8 cellular contexts compared by ENCODE assay signal in the genomic region with DNA sequence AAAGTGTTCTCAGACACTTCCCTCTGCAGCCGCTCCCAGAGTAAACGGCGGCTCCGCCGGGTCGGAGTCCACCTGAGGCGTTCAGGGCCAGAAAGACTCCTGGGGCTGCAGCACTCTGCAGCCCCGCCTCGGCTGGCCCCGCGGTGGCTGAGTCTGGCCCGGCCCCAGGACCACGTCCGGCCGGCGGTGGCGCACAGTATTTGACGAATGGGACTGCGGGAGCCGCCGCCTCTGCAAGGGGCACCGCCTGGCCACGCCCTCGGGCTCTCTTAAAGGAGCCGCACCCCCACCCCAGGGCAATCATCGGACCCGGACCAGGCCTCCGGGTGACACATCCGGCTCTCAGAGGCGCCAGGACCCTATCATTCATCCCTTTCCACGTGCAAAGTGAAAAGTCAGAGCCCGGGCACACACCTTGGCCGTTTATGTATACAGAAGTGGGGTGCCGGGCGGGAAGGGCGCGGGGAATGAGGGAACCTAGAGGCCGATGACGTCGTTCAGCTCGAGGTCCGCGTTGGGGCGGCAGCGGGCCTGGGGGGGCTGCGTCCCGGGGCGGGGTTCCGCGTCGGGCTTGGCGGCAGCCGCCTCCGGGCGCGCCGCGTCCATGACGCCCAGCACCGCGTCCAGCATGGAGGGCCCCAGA.
A peak's percentile ranks its signal among the peaks of the same experiment; 100 is the strongest.
DNase-seq lines count a peak whose midpoint lies in the region; ATAC-seq and TF ChIP-seq lines count a peak whose summit lies in the region.

No MANE protein-coding gene starts in this region.

- no peak for TF ChIP-seq CTCF in choroid plexus epithelial cell (conservative IDR thresholded peaks at IDR 0.05; ENCODE audit: low read depth, low read length)

- in situ Hi-C loops in ACHN (cut with HindIII; ENCODE audit: low pct_ligation_motif_present, low pct_unique_long_range_greater_than_20kb, low sequenced_read_pairs), result no loop called here

- no peaks in the 10 kb centered on the region for H3K27me3 ChIP-seq in layer of hippocampus (ENCODE audit: control insufficient read depth, insufficient read depth, low read length)

- DNase-seq in ACHN (peak; percentile 84), NCI-H2196 treated with DMSO at 0.1 percent for 48 hours (lab: John Stamatoyannopoulos, UW; ENCODE audit: unreplicated experiment) (peak; percentile 92), choroid plexus epithelial cell (ENCODE audit: low read depth) (peak; percentile 86)
- peak; percentile 80 for DNase-seq in activated CD4-positive, CD25-positive, alpha-beta regulatory T cell treated with anti-CD3 and anti-CD28 coated beads, Interleukin-2, amount 50 U/mL, for 72 hours
- DNase-seq in stimulated activated CD4-positive, alpha-beta T cell treated with anti-CD3 and anti-CD28 coated beads, Interleukin-1b, Interleukin-23, amount 100 ng/mL, for 4 hours (ENCODE audit: low read depth in 2 of 2), result peak; percentile 39 to 70

- peak overlapping the region; percentile 64 for H3K4me3 ChIP-seq in choroid plexus epithelial cell (ENCODE audit: low read depth, low read length)

- ATAC-seq in GM18517 (IDR thresholded peaks at IDR 0.05; ENCODE audit: unreplicated experiment) (peak; percentile 34), HG02973 (IDR thresholded peaks at IDR 0.05; ENCODE audit: unreplicated experiment) (peak; percentile 34)

- H3K27ac ChIP-seq in layer of hippocampus (ENCODE audit: low read depth, low read length), result peak overlapping the region; percentile 91

Comparison
In these comparisons a context has a peak if more than half of its experiments do, and no peak if none do; other contexts are left out.
1. Peak in every context shown above with its lines: DNase-seq, ATAC-seq, H3K4me3 ChIP-seq and H3K27ac ChIP-seq.